24 cellular contexts compared by ENCODE assay signal in genomic region chr1:168474322-168474721, GRCh38.
A peak's percentile ranks its signal among the peaks of the same experiment; 100 is the strongest.
DNase-seq lines count a peak whose midpoint lies in the region; ATAC-seq, FAIRE-seq and TF ChIP-seq lines count a peak whose summit lies in the region.
"Had no signal": no experiment of that assay in that cellular context is flagged by ENCODE, and none has a peak within 500 bp of the region (broad histone marks: within the 10 kb centered on the region; RNA-seq: fewer than 3 reads in every experiment).

No MANE protein-coding gene starts in this region.

- no peaks in the 10 kb centered on the region for H4K20me1 ChIP-seq in H1 (replicated peaks in 1 of 2; ENCODE audit: control insufficient read depth in 1 of 2, insufficient read depth in 2 of 2, low read length in 2 of 2)
- H4K20me1 ChIP-seq: BLaER1 treated with 17β-estradiol and CSF1 and Interleukin-3, amounts not matched to agents 10 nM and 100 nM had no signal

- H3K4me3 ChIP-seq in H1 (ENCODE audit: extremely low read depth in 1 of 4, insufficient read depth in 2 of 4, low read depth in 3 of 4, low read length in 4 of 4) (no peak overlapping the region), thymus (ENCODE audit: low read length) (no peak overlapping the region)
- H3K4me3 ChIP-seq: A549; BLaER1 treated with 17β-estradiol and CSF1 and Interleukin-3, amounts not matched to agents 10 nM and 100 nM; GM12878 had no signal

- no peaks in the 10 kb centered on the region for H3K36me3 ChIP-seq in H1 (ENCODE audit: control insufficient read depth in 2 of 4, insufficient read depth in 4 of 4, low read length in 3 of 4)
- H3K36me3 ChIP-seq in thymus (ENCODE audit: control insufficient read depth, insufficient read depth) = no peaks in the 10 kb centered on the region
- H3K36me3 ChIP-seq: BLaER1 treated with 17β-estradiol and CSF1 and Interleukin-3, amounts not matched to agents 10 nM and 100 nM had no signal

- H3K27ac ChIP-seq in RWPE1 (peak overlapping the region; percentile 4; the same call in 1 of the 2 replicates), H1 (ENCODE audit: low read depth, low read length) (no peak overlapping the region), thymus (ENCODE audit: low read depth) (peak overlapping the region; percentile 31)
- H3K27ac ChIP-seq: 22Rv1; A549; BLaER1 treated with 17β-estradiol and CSF1 and Interleukin-3, amounts not matched to agents 10 nM and 100 nM; C4-2B had no signal

- no peak overlapping the region for H4K5ac ChIP-seq in H1 (ENCODE audit: insufficient read length, low read depth, low read length)

- H3K4me1 ChIP-seq in H1 (replicated peaks in 1 of 4; ENCODE audit: control insufficient read depth in 3 of 4, insufficient read depth in 4 of 4, low read length in 3 of 4) (no peaks in the 10 kb centered on the region), thymus (ENCODE audit: control insufficient read depth, insufficient read depth, low read length) (no peaks in the 10 kb centered on the region)

- no peak overlapping the region for H4K91ac ChIP-seq in H1 (replicated peaks; ENCODE audit: insufficient read length, low read length)

- H3K79me2 ChIP-seq in H1 (ENCODE audit: control insufficient read depth in 1 of 2, insufficient read depth in 2 of 2, low read length in 2 of 2) = no peaks in the 10 kb centered on the region

- no peak overlapping the region for H3K9ac ChIP-seq in H1 (replicated peaks in 1 of 4; ENCODE audit: extremely low read depth in 1 of 4, low read depth in 3 of 4, low read length in 3 of 4)
- H3K9ac ChIP-seq: BLaER1 treated with 17β-estradiol and CSF1 and Interleukin-3, amounts not matched to agents 10 nM and 100 nM had no signal

- H2BK120ac ChIP-seq in H1 (replicated peaks; ENCODE audit: low read depth, low read length) = no peak overlapping the region

- no peak for TF ChIP-seq RAD21 in H1 (IDR thresholded peaks at IDR 0.05 in 1 of 2, conservative IDR thresholded peaks at IDR 0.05 in 1 of 2; ENCODE audit: low read depth in 2 of 2, low read length in 2 of 2)

- H4K8ac ChIP-seq in H1 (ENCODE audit: extremely low read depth, insufficient read depth, low read length) = no peak overlapping the region

- no peak overlapping the region for H2BK5ac ChIP-seq in H1 (ENCODE audit: low read depth, low read length)

- no peak overlapping the region for H2BK12ac ChIP-seq in H1 (ENCODE audit: low read depth, low read length)

- no peak for TF ChIP-seq POLR2A in H1 (IDR thresholded peaks at IDR 0.05; ENCODE audit: control extremely low read depth in 1 of 2, low read depth in 2 of 2, low read length in 2 of 2)

- POLR2A ChIA-PET in RWPE1 (lab: Yijun Ruan, JAX; ENCODE audit: low non-redundant PET) = no interaction called here
- POLR2A ChIA-PET in H1 (lab: Charles Lee; ENCODE audit: partially characterized antibody) = no interaction called here

- CTCF ChIA-PET in RWPE1 (lab: Yijun Ruan, JAX) (no interaction called here), H1 (lab: Charles Lee; ENCODE audit: partially characterized antibody) (interaction anchor here (1.0 kb wide), 1 partner anchor 15 kb away, joined by 3 read pairs; no protein-coding TSS in a partner anchor)

- H3K79me1 ChIP-seq in H1 (ENCODE audit: low read depth, low read length) = no peaks in the 10 kb centered on the region

- H3K4ac ChIP-seq in H1 (replicated peaks; ENCODE audit: insufficient read length, low read depth, low read length) = no peak overlapping the region

- H2AK5ac ChIP-seq in H1 (ENCODE audit: low read depth, low read length) = peak overlapping the region; percentile 53; the same call in 1 of the 2 replicates

- H2BK20ac ChIP-seq in H1 (ENCODE audit: low read length) = no peak overlapping the region

- H2AFZ ChIP-seq in H1 (ENCODE audit: low read length) = no peak overlapping the region

- H3K14ac ChIP-seq in H1 (ENCODE audit: insufficient read length) = no peak overlapping the region

- DNase-seq in DMS53 (lab: John Stamatoyannopoulos, UW) (peak; percentile 28), DMS53 treated with DMSO at 0.1 percent for 48 hours (lab: John Stamatoyannopoulos, UW; ENCODE audit: unreplicated experiment) (no peak), RWPE1 (ENCODE audit: low spot score) (no peak), H1 (ENCODE audit: low read depth in 1 of 2, low spot score in 2 of 2) (no peak), COR-L47 (lab: John Stamatoyannopoulos, UW) (no peak)
- no peak for DNase-seq in stimulated activated CD4-positive, alpha-beta T cell treated with anti-CD3 and anti-CD28 coated beads, Interleukin-4, amount 100 ng/mL, for 4 hours
- DNase-seq: AML-193; CD4-positive, alpha-beta T cell; CD8-positive, alpha-beta T cell; DMS 273 treated with DMSO at 0.1 percent for 48 hours; DMS153; DMS79; DND-41; EL; GDM1 had no signal

- no peak for ATAC-seq in HG03571 (IDR thresholded peaks at IDR 0.05; ENCODE audit: unreplicated experiment)
- ATAC-seq: A549; CD8-positive, alpha-beta T cell; GM12878 had no signal

- no peak overlapping the region for H3K23ac ChIP-seq in H1 (ENCODE audit: insufficient read length)

- H3K18ac ChIP-seq in H1 (ENCODE audit: extremely low read depth, low read length) = no peak overlapping the region

- 80% methylated on average over 1 of the region's 1 CpG; no CpG with 5 or more reads in 1 of the 2 experiments for WGBS in H1 (ENCODE audit: extremely low coverage in 1 of 2, insufficient coverage in 1 of 2, insufficient read length in 1 of 2, insufficient replicate concordance in 2 of 2, low coverage in 1 of 2, low lambda C conversion rate in 2 of 2, missing lambda C conversion rate in 1 of 2), 2 experiments
- 100% methylated on average over 1 of the region's 1 CpG for WGBS in thymus

- no peaks in the 10 kb centered on the region for H3K23me2 ChIP-seq in H1 (ENCODE audit: low read depth, low read length)

- no peak overlapping the region for H3K56ac ChIP-seq in H1 (replicated peaks; ENCODE audit: insufficient read length, low read depth, low read length)

- H3K4me2 ChIP-seq in H1 (ENCODE audit: insufficient read depth in 1 of 2, low read depth in 2 of 2, low read length in 2 of 2) = no peak overlapping the region
- H3K4me2 ChIP-seq: A549; BLaER1 treated with 17β-estradiol and CSF1 and Interleukin-3, amounts not matched to agents 10 nM and 100 nM had no signal

- H2BK15ac ChIP-seq in H1 (ENCODE audit: low read length) = no peak overlapping the region

- FAIRE-seq in H1 (lab: Jason Lieb, UNC) = no peak
- FAIRE-seq: A549, GM12878, GM12892, GM18507 had no signal

- H3K27me3 ChIP-seq in H1 (replicated peaks in 1 of 4; ENCODE audit: control insufficient read depth in 3 of 4, extremely low read depth in 1 of 4, insufficient read depth in 3 of 4, low read length in 3 of 4) = no peaks in the 10 kb centered on the region
- no peaks in the 10 kb centered on the region for H3K27me3 ChIP-seq in thymus (ENCODE audit: control insufficient read depth, insufficient read depth)
- H3K27me3 ChIP-seq: BLaER1 treated with 17β-estradiol and CSF1 and Interleukin-3, amounts not matched to agents 10 nM and 100 nM had no signal

- H3K9me3 ChIP-seq in H1 (ENCODE audit: insufficient read depth in 2 of 2, low read depth in 1 of 2, low read length in 1 of 2) (peaks cover 7 to 13% of the 10 kb centered on the region in 2 experiments; a peak in 3 of 4 replicates), thymus (ENCODE audit: control insufficient read depth) (no peaks in the 10 kb centered on the region)
- H3K9me3 ChIP-seq: A549 had no signal

- no peak for TF ChIP-seq EP300 in H1 (IDR thresholded peaks at IDR 0.05; ENCODE audit: borderline replicate concordance in 1 of 2, low read depth in 2 of 2, low read length in 2 of 2)

- TF ChIP-seq CTCF in RWPE1 (conservative IDR thresholded peaks at IDR 0.05; ENCODE audit: low read depth) (no peak), H1 (IDR thresholded peaks at IDR 0.05; ENCODE audit: control extremely low read depth in 1 of 3, insufficient read depth in 1 of 3, low read depth in 1 of 3, low read length in 3 of 3) (no peak)

TF ChIP-seq in H1, 55 proteins besides CTCF, POLR2A, EP300 and RAD21:
- TF ChIP-seq TAF1 (IDR thresholded peaks at IDR 0.05; ENCODE audit: low read depth, low read length) = no peak
- no peak for TF ChIP-seq NANOG (IDR thresholded peaks at IDR 0.05; ENCODE audit: insufficient read depth, low read depth, low read length, poor library complexity, severe bottlenecking)
- TF ChIP-seq NRF1 (IDR thresholded peaks at IDR 0.05; ENCODE audit: low read depth, low read length) = no peak
- no peak for TF ChIP-seq JUND (IDR thresholded peaks at IDR 0.05; ENCODE audit: low read length)
- no peak for TF ChIP-seq CBX5 (IDR thresholded peaks at IDR 0.05; ENCODE audit: low read depth, low read length)
- TF ChIP-seq GABPA (IDR thresholded peaks at IDR 0.05; ENCODE audit: borderline replicate concordance, insufficient read depth, low read length) = no peak
- no peak for TF ChIP-seq CTBP2 (IDR thresholded peaks at IDR 0.05; ENCODE audit: borderline replicate concordance, insufficient read depth, insufficient read length, low read length)
- no peak for TF ChIP-seq JUN (IDR thresholded peaks at IDR 0.05; ENCODE audit: low read depth, low read length)
- TF ChIP-seq RBBP5 (IDR thresholded peaks at IDR 0.05; ENCODE audit: borderline replicate concordance, low read depth, low read length) = no peak
- no peak for TF ChIP-seq ZNF274 (IDR thresholded peaks at IDR 0.05; ENCODE audit: borderline replicate concordance, extremely low read depth, low read length)
- no peak for TF ChIP-seq HDAC6 (IDR thresholded peaks at IDR 0.05; ENCODE audit: low read depth, low read length)
- TF ChIP-seq RFX5 (IDR thresholded peaks at IDR 0.05; ENCODE audit: borderline replicate concordance, low read depth, low read length) = no peak
- no peak for TF ChIP-seq TBP (IDR thresholded peaks at IDR 0.05; ENCODE audit: low read depth, low read length)
- TF ChIP-seq GTF2F1 (IDR thresholded peaks at IDR 0.05; ENCODE audit: borderline replicate concordance, low read depth, low read length) = no peak
- no peak for TF ChIP-seq EGR1 (IDR thresholded peaks at IDR 0.05; ENCODE audit: borderline replicate concordance, low read depth, low read length)
- no peak for TF ChIP-seq CHD2 (IDR thresholded peaks at IDR 0.05; ENCODE audit: low read length)
- TF ChIP-seq MAFK (IDR thresholded peaks at IDR 0.05; ENCODE audit: low read depth, low read length) = no peak
